In the genomic region with DNA sequence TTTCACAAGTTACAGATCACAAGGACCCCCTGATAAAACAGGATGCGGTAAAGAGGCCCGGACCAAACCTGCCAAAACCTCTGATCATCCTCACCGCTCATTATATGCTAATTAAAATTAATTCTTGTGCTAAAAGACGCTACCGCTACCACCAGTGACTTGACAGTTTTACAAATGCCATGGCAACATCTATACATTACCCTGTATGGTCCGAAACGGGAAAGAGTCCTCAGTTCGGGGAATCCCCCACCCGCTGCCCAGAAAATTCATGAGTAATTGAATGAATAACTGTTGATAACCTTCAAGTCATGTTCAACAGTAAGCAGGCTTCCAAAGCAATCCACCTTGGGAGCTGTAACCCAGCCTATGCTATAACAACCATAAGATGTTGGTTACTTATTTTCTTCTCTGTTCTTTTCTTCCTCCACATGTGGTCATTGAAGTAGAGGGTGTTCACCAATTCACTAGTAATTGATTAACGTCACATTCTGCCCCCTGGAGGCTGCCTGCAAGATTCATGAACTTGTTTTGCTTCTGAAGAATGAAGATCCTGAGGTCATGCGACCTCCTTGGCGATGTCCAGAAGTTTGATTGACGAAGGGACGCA, we compare ENCODE assay signal across 8 cellular contexts. TPM values are rescaled to one million over a fixed set of nuclear protein-coding genes. Genes with fewer than 3 reads are reported as not detected.
DNase-seq lines count a peak whose midpoint lies in the region; ATAC-seq and TF ChIP-seq lines count a peak whose summit lies in the region.

No MANE protein-coding gene starts in this region.

- H3K4me3 ChIP-seq in heart right ventricle = no peak overlapping the region
- no peak overlapping the region for H3K4me3 ChIP-seq in right atrium auricular region
- no peak overlapping the region for H3K4me3 ChIP-seq in cardiac fibroblast (replicated peaks in 1 of 2; ENCODE audit: low read depth in 2 of 2, low read length in 2 of 2)

- H3K9me3 Mint-ChIP-seq in stimulated activated naive CD8-positive, alpha-beta T cell treated with anti-CD3 and anti-CD28 coated beads, Interleukin-15, Interleukin-2, amounts not matched to agents 100 ng/mL and 50 ng/mL, for 24 hours = no peaks in the 10 kb centered on the region

- H3K36me3 Mint-ChIP-seq in stimulated activated naive CD8-positive, alpha-beta T cell treated with anti-CD3 and anti-CD28 coated beads, Interleukin-15, Interleukin-2, amounts not matched to agents 100 ng/mL and 50 ng/mL, for 24 hours (ENCODE audit: low read depth) = no peaks in the 10 kb centered on the region

- H3K27me3 ChIP-seq in heart right ventricle (peaks cover 0 to 49% (median 23%) of the 10 kb centered on the region in 7 donors), right atrium auricular region (no peaks in the 10 kb centered on the region)

- H3K36me3 ChIP-seq in heart right ventricle (no peaks in the 10 kb centered on the region), right atrium auricular region (no peaks in the 10 kb centered on the region)

- no peak for ATAC-seq in heart right ventricle
- ATAC-seq in HG03442 (IDR thresholded peaks at IDR 0.05; ENCODE audit: unreplicated experiment) = no peak

- 66 to 69% methylated on average over 14 of the region's 14 CpGs for WGBS in heart right ventricle, 2 donors

- peak; percentile 8 to 57 (median 46) for TF ChIP-seq CTCF in heart right ventricle (IDR thresholded peaks at IDR 0.05)
- peak in 1 of 2 donors; percentile 54 for TF ChIP-seq CTCF in right atrium auricular region (IDR thresholded peaks at IDR 0.05)
- TF ChIP-seq CTCF in cardiac fibroblast (IDR thresholded peaks at IDR 0.05; ENCODE audit: low read depth, low read length) = peak; percentile 52

- intact Hi-C loops in heart right ventricle (cut with DNase I) = loop anchor here in 5 of 10 donors (5.0 to 10.0 kb wide), 5 partner anchors 103 to 253 kb away; a partner anchor contains a TSS

- DNase-seq in heart right ventricle (peak in 1 of 2 donors; percentile 32), right atrium auricular region (ENCODE audit: low spot score) (no peak), LoVo (ENCODE audit: low spot score) (peak; percentile 38), cardiac fibroblast (ENCODE audit: low read depth in 2 of 2) (peak; percentile 66 to 70), mucosa of gallbladder (ENCODE audit: low spot score) (peak; percentile 74)
- peak; percentile 36 to 65 (median 56) for DNase-seq in activated CD4-positive, CD25-positive, alpha-beta regulatory T cell (lab: John Stamatoyannopoulos, UW)

- H3K27ac Mint-ChIP-seq in stimulated activated naive CD8-positive, alpha-beta T cell treated with anti-CD3 and anti-CD28 coated beads, Interleukin-15, Interleukin-2, amounts not matched to agents 100 ng/mL and 50 ng/mL, for 24 hours = peak overlapping the region; percentile 94

- peak overlapping the region; percentile 69 for H3K4me3 Mint-ChIP-seq in stimulated activated naive CD8-positive, alpha-beta T cell treated with anti-CD3 and anti-CD28 coated beads, Interleukin-15, Interleukin-2, amounts not matched to agents 100 ng/mL and 50 ng/mL, for 24 hours

- peak overlapping the region in 1 of 10 donors; percentile 59 for H3K27ac ChIP-seq in heart right ventricle
- H3K27ac ChIP-seq in right atrium auricular region = no peak overlapping the region

- H3K9me3 ChIP-seq in heart right ventricle = no peaks in the 10 kb centered on the region
- no peaks in the 10 kb centered on the region for H3K9me3 ChIP-seq in right atrium auricular region

- peaks cover 69% of the 10 kb centered on the region for H3K4me1 Mint-ChIP-seq in stimulated activated naive CD8-positive, alpha-beta T cell treated with anti-CD3 and anti-CD28 coated beads, Interleukin-15, Interleukin-2, amounts not matched to agents 100 ng/mL and 50 ng/mL, for 24 hours (ENCODE audit: low read depth)

- no peaks in the 10 kb centered on the region for H3K27me3 Mint-ChIP-seq in stimulated activated naive CD8-positive, alpha-beta T cell treated with anti-CD3 and anti-CD28 coated beads, Interleukin-15, Interleukin-2, amounts not matched to agents 100 ng/mL and 50 ng/mL, for 24 hours

- H3K4me1 ChIP-seq in heart right ventricle = peaks cover 0 to 13% (median 0%) of the 10 kb centered on the region in 9 donors
- H3K4me1 ChIP-seq in right atrium auricular region = no peaks in the 10 kb centered on the region

RNA-seq across cellular contexts. Expression of a gene that starts 20.6 kb away (rescaled TPM):
- total RNA-seq in heart right ventricle (1 to 10 TPM in 1 of 10 donors, under 1 TPM in 1, not detected in 8; 0.41 to 1.9 TPM), right atrium auricular region (1 to 10 TPM in 1 of 2 donors, not detected in 1; 1.3 TPM), mucosa of gallbladder (1.4 TPM)
- polyA plus RNA-seq in heart right ventricle = under 1 TPM; 0.06 to 0.80 TPM

RNA-seq across cellular contexts. Expression of a gene that starts 34.8 kb away (rescaled TPM):
- total RNA-seq in heart right ventricle (10 to 100 TPM; 48.8 to 85.8 (median 76.3) TPM), right atrium auricular region (100 to 1,000 TPM in 1 of 2 donors, 10 to 100 TPM in 1; 62.0 to 111 TPM), mucosa of gallbladder (76.5 TPM)
- polyA plus RNA-seq in heart right ventricle = 10 to 100 TPM; 34.5 to 36.3 TPM

RNA-seq across cellular contexts. Expression of a gene that starts 40.6 kb away (rescaled TPM):
- 10 to 100 TPM in 1 of 10 donors, 1 to 10 TPM in 9; 1.9 to 17.7 (median 3.0) TPM for total RNA-seq in heart right ventricle
- polyA plus RNA-seq in heart right ventricle = 1 to 10 TPM; 3.1 to 5.6 TPM
- total RNA-seq in right atrium auricular region = 1 to 10 TPM; 2.5 to 3.2 TPM
- 7.7 TPM for total RNA-seq in mucosa of gallbladder
